In genomic region chr10:132001238-132001977, GRCh38 we compare ENCODE assay signal across 9 cellular contexts. TPM values are rescaled to one million over a fixed set of nuclear protein-coding genes. Genes with fewer than 3 reads are reported as not detected.
A peak's percentile ranks its signal among the peaks of the same experiment; 100 is the strongest.
DNase-seq lines count a peak whose midpoint lies in the region; ATAC-seq, FAIRE-seq and TF ChIP-seq lines count a peak whose summit lies in the region.
"Had no signal": no experiment of that assay in that cellular context is flagged by ENCODE, and none has a peak within 500 bp of the region (broad histone marks: within the 10 kb centered on the region; RNA-seq: fewer than 3 reads in every experiment).

No MANE protein-coding gene starts in this region.

- H2AFZ ChIP-seq in HCT116 (ENCODE audit: low read depth, low read length, poor library complexity, severe bottlenecking): peak overlapping the region; percentile 16

- H3K27ac ChIP-seq in HCT116 (ENCODE audit: low read depth, low read length): no peak overlapping the region
- H3K27ac ChIP-seq in lower lobe of right lung: no peak overlapping the region
- no peak overlapping the region for H3K27ac ChIP-seq in uterus

- H3K79me2 ChIP-seq in HCT116 (ENCODE audit: insufficient read depth, low read length): no peaks in the 10 kb centered on the region

- H3K27me3 ChIP-seq in HCT116 (ENCODE audit: insufficient read depth, low read length) (no peaks in the 10 kb centered on the region), lower lobe of right lung (ENCODE audit: low read depth) (no peaks in the 10 kb centered on the region), uterus (no peaks in the 10 kb centered on the region)

- TF ChIP-seq POLR2A in HCT116 (IDR thresholded peaks at IDR 0.05; ENCODE audit: borderline replicate concordance, extremely low read depth, insufficient read depth, insufficient read length) (no peak), GM12891 (IDR thresholded peaks at IDR 0.05; ENCODE audit: low read depth, low read length) (no peak), uterus (IDR thresholded peaks at IDR 0.05) (no peak)

- DNase-seq in DMS153 (lab: John Stamatoyannopoulos, UW): peak; percentile 83
- no peak for DNase-seq in HCT116 (ENCODE audit: low read depth, low spot score)
- peak; percentile 56 for DNase-seq in SK-MEL-5 (ENCODE audit: low read depth, low spot score)
- peak; percentile 72 for DNase-seq in lower lobe of right lung
- no peak for DNase-seq in NCI-H1694 treated with DMSO at 0.1 percent for 48 hours (lab: John Stamatoyannopoulos, UW)
- DNase-seq in GM12891 (ENCODE audit: insufficient read length, low spot score): no peak
- no peak for DNase-seq in activated gamma-delta T cell (lab: John Stamatoyannopoulos, UW)
- no peak for DNase-seq in uterus
- DNase-seq: stimulated activated CD4-positive, alpha-beta T cell treated with anti-CD3 and anti-CD28 coated beads, Interleukin-12 subunit alpha, Interleukin-12 subunit beta, amount 100 ng/mL, for 4 hours had no signal

- no peak overlapping the region for H3K4me2 ChIP-seq in HCT116 (ENCODE audit: low read length)

- CTCF ChIA-PET in HCT116 (lab: Charles Lee): interaction anchor here (1.0 kb wide), 1 partner anchor 141 kb away, joined by 3 read pairs; no protein-coding TSS in a partner anchor

- H3K9me3 ChIP-seq in HCT116 (ENCODE audit: control insufficient read depth in 1 of 2, insufficient read depth in 1 of 2, low read depth in 1 of 2, low read length in 2 of 2): no peaks in the 10 kb centered on the region
- no peaks in the 10 kb centered on the region for H3K9me3 ChIP-seq in lower lobe of right lung
- no peaks in the 10 kb centered on the region for H3K9me3 ChIP-seq in uterus

- FAIRE-seq in GM12891 (lab: Jason Lieb, UNC): no peak

- H3K4me1 ChIP-seq in HCT116 (ENCODE audit: control insufficient read depth in 1 of 2, insufficient read depth in 2 of 2, low read length in 2 of 2) (no peaks in the 10 kb centered on the region; a peak in 1 of 4 replicates), lower lobe of right lung (peaks cover 29% of the 10 kb centered on the region), uterus (no peaks in the 10 kb centered on the region)

- RAD21 ChIA-PET in HCT116 (lab: Charles Lee; ENCODE audit: low non-redundant PET in 1 of 2, low total read pairs in 2 of 2, uncharacterized antibody in 2 of 2, unreplicated experiment in 2 of 2): no interaction called here

- no TSS peak for BruUV-seq in HCT116 (replicated peaks; lab: Mats Ljungman, UMichigan)

- no peaks in the 10 kb centered on the region for H4K20me1 ChIP-seq in HCT116 (ENCODE audit: insufficient read depth)

- H3K36me3 ChIP-seq in HCT116 (ENCODE audit: control insufficient read depth in 1 of 2, insufficient read depth in 2 of 2, low read length in 2 of 2) (no peaks in the 10 kb centered on the region), lower lobe of right lung (no peaks in the 10 kb centered on the region), uterus (no peaks in the 10 kb centered on the region)

- in situ Hi-C loops in SK-MEL-5 (cut with HindIII; ENCODE audit: low pct_unique_long_range_greater_than_20kb, low sequenced_read_pairs): no loop called here

- TF ChIP-seq RAD21 in HCT116 (IDR thresholded peaks at IDR 0.05; ENCODE audit: low read depth): peak; percentile 49

- H3K4me3 ChIP-seq in HCT116 (replicated peaks in 1 of 2; ENCODE audit: low read depth in 1 of 2, low read length in 2 of 2) (no peak overlapping the region), lower lobe of right lung (no peak overlapping the region), uterus (no peak overlapping the region)

- ATAC-seq in HCT116: peak; percentile 92
- peak; percentile 13 to 25 for ATAC-seq in lower lobe of right lung

- POLR2A ChIA-PET in HCT116 (lab: Charles Lee): no interaction called here

- TF ChIP-seq CTCF in HCT116 (IDR thresholded peaks at IDR 0.05 in 2 of 3, conservative IDR thresholded peaks at IDR 0.05 in 1 of 3; ENCODE audit: borderline replicate concordance in 1 of 3, insufficient read depth in 1 of 3, low read depth in 2 of 3, low read length in 2 of 3) (peak; percentile 16 to 35 (median 22); a peak in 2 of 6 replicates), lower lobe of right lung (IDR thresholded peaks at IDR 0.05) (no peak), uterus (IDR thresholded peaks at IDR 0.05) (no peak)

- intact Hi-C loops in HCT116 (cut with micrococcal nuclease) (no loop called here), lower lobe of right lung (cut with DNase I) (no loop called here), uterus (cut with DNase I; ENCODE audit: low total_unique reads) (no loop called here)

- H3K9ac ChIP-seq in HCT116 (ENCODE audit: low read length): no peak overlapping the region

- H3K9me2 ChIP-seq in HCT116 (ENCODE audit: insufficient read depth): no peaks in the 10 kb centered on the region

TF ChIP-seq in HCT116, 20 proteins besides CTCF, POLR2A, EP300 and RAD21 (continues in another document):
- no peak for TF ChIP-seq SIN3A (IDR thresholded peaks at IDR 0.05; ENCODE audit: low read depth)
- no peak for TF ChIP-seq REST (IDR thresholded peaks at IDR 0.05; ENCODE audit: low read depth)
- no peak for TF ChIP-seq POLR2AphosphoS5 (IDR thresholded peaks at IDR 0.05; ENCODE audit: low read depth, low read length)
- TF ChIP-seq ZFX (IDR thresholded peaks at IDR 0.05): no peak
- TF ChIP-seq YY1 (IDR thresholded peaks at IDR 0.05; ENCODE audit: extremely low read depth, insufficient replicate concordance, low read depth, low read length): no peak
- no peak for TF ChIP-seq FOSL1 (IDR thresholded peaks at IDR 0.05; ENCODE audit: low read depth)

TF ChIP-seq in GM12891, 5 proteins besides CTCF, POLR2A, EP300 and RAD21:
- TF ChIP-seq TAF1 (IDR thresholded peaks at IDR 0.05; ENCODE audit: low read depth, low read length): no peak
- no peak for TF ChIP-seq PAX5 (IDR thresholded peaks at IDR 0.05; ENCODE audit: insufficient read depth, low read length, severe bottlenecking)
- no peak for TF ChIP-seq SPI1 (IDR thresholded peaks at IDR 0.05; ENCODE audit: low read depth, low read length)
- TF ChIP-seq POLR2AphosphoS5 (IDR thresholded peaks at IDR 0.05; ENCODE audit: low read depth, low read length): no peak
- no peak for TF ChIP-seq POU2F2 (IDR thresholded peaks at IDR 0.05; ENCODE audit: low read depth, low read length)
TF ChIP-seq in GM12891: peak in this region for 0.

RNA-seq across cellular contexts. Expression of gene BNIP3, which starts 19.7 kb away (rescaled TPM):
- total RNA-seq in HCT116 (2021; ENCODE audit: unreplicated experiment): 37.5 TPM
- polyA plus RNA-seq in HCT116 (2012): 56.7 and 80.3 TPM in 2 replicates
- total RNA-seq in SK-MEL-5 (2014; rRNA removed; shearing (Covaris generic)): 163 TPM in 2 replicates
- polyA plus RNA-seq in SK-MEL-5 (2015; cell fraction: cytosol; rRNA removed): 48.4 and 53.9 TPM in 2 replicates
- 18.5 and 35.6 TPM in 2 replicates for polyA plus RNA-seq in SK-MEL-5 (2015; cell fraction: nucleus; rRNA removed)
- 38.9 TPM for total RNA-seq in lower lobe of right lung
- 84.9 TPM for polyA plus RNA-seq in GM12891 (2012; ENCODE audit: low read depth, missing spikeins)
- 100 to 1,000 TPM in 1 of 4 donors, 10 to 100 TPM in 3; 17.1 to 122 (median 31.6) TPM for total RNA-seq in uterus

Comparison
In these comparisons a context has a peak if more than half of its experiments do, and no peak if none do; other contexts are left out.
1. DNase-seq: peak in DMS153 (single experiment), SK-MEL-5 (single experiment) and lower lobe of right lung (single experiment); none in HCT116 (single experiment), NCI-H1694 treated with DMSO at 0.1 percent for 48 hours (single experiment), GM12891 (single experiment), activated gamma-delta T cell (single experiment) and uterus (0 of 2).
2. CTCF ChIP-seq: peak in HCT116 (3 of 3); none in lower lobe of right lung (single experiment) and uterus (0 of 4).